8 cellular contexts compared by ENCODE assay signal in genomic region chr15:62060896-62061280, GRCh38. TPM values are rescaled to one million over a fixed set of nuclear protein-coding genes. Genes with fewer than 3 reads are reported as not detected.
DNase-seq lines count a peak whose midpoint lies in the region; ATAC-seq, FAIRE-seq and TF ChIP-seq lines count a peak whose summit lies in the region.

No MANE protein-coding gene starts in this region.

- DNase-seq in activated naive CD4-positive, alpha-beta T cell treated with anti-CD3 and anti-CD28 coated beads for 36 hours = peak; percentile 53
- no peak for DNase-seq in activated naive CD4-positive, alpha-beta T cell treated with Interleukin-2 at 50 U/mL for 16 hours
- DNase-seq in astrocyte (ENCODE audit: low read depth) (no peak), HepG2 (ENCODE audit: low spot score) (no peak), thoracic aorta (ENCODE audit: low spot score) (no peak), SHP77 treated with DMSO at 0.1 percent for 48 hours (lab: John Stamatoyannopoulos, UW) (no peak), middle frontal gyrus (ENCODE audit: extremely low spot score, low spot score) (no peak)

- peak overlapping the region; percentile 86 for H3K9ac ChIP-seq in astrocyte (ENCODE audit: low read length)
- H3K9ac ChIP-seq in HepG2 (ENCODE audit: insufficient read depth, low read depth, low read length) = peak overlapping the region; percentile 83; the same call in 1 of the 2 replicates

- H4K20me1 ChIP-seq in astrocyte (ENCODE audit: insufficient read depth, low read length) (peaks cover 18% of the 10 kb centered on the region), HepG2 (ENCODE audit: insufficient read depth, low read length) (no peaks in the 10 kb centered on the region)

- 9% methylated on average over 12 of the region's 12 CpGs for WGBS in HepG2 (ENCODE audit: low lambda C conversion rate)

- in situ Hi-C loops in HepG2 (cut with HindIII; ENCODE audit: extremely low pct_ligation_motif_present, low pct_unique_long_range_greater_than_20kb) = no loop called here

- H3K27ac ChIP-seq in astrocyte (ENCODE audit: low read depth, low read length) (no peak overlapping the region), HepG2 (ENCODE audit: extremely low read length, insufficient read depth, low read length) (peak overlapping the region; percentile 75), thoracic aorta (peak overlapping the region; percentile 68 to 75)

- H3K36me3 ChIP-seq in astrocyte (ENCODE audit: insufficient read depth, low read length) (no peaks in the 10 kb centered on the region), HepG2 (replicated peaks in 1 of 2; ENCODE audit: control insufficient read depth in 1 of 2, insufficient read depth in 2 of 2, low read length in 2 of 2) (no peaks in the 10 kb centered on the region), thoracic aorta (no peaks in the 10 kb centered on the region)

- ATAC-seq in HepG2 = no peak
- ATAC-seq in thoracic aorta (ENCODE audit: insufficient number of reproducible peaks, low FRiP score, low read depth) = peak; percentile 10
- ATAC-seq in esophagus mucosa = no peak

- FAIRE-seq in astrocyte (lab: Jason Lieb, UNC) (no peak), HepG2 (lab: Jason Lieb, UNC) (no peak)

- TF ChIP-seq EP300 in HepG2 (IDR thresholded peaks at IDR 0.05; ENCODE audit: low read depth in 2 of 2, low read length in 2 of 2) (no peak), HepG2 (CRISPR knock-in tag; IDR thresholded peaks at IDR 0.05; ENCODE audit: borderline replicate concordance) (no peak)

- TF ChIP-seq RAD21 in HepG2 (CRISPR knock-in tag; IDR thresholded peaks at IDR 0.05) = no peak

- H3K9me3 Mint-ChIP-seq in activated naive CD4-positive, alpha-beta T cell treated with anti-CD3 and anti-CD28 coated beads for 36 hours = no peaks in the 10 kb centered on the region
- H3K9me3 Mint-ChIP-seq in astrocyte (ENCODE audit: unreplicated experiment) = no peaks in the 10 kb centered on the region

- POLR2A ChIA-PET in HepG2 (lab: Yijun Ruan, JAX) = interaction anchor here (1.0 kb wide), 1 partner anchor 13 kb away, joined by 3 read pairs; no protein-coding TSS in a partner anchor

- peaks cover 25% of the 10 kb centered on the region for H3K79me2 ChIP-seq in astrocyte (ENCODE audit: insufficient read depth, low read length)
- peaks cover 26% of the 10 kb centered on the region for H3K79me2 ChIP-seq in HepG2 (ENCODE audit: insufficient read depth, low read length)

- H3K27me3 ChIP-seq in astrocyte (ENCODE audit: insufficient read depth, low read length) (peaks cover 17% of the 10 kb centered on the region), HepG2 (ENCODE audit: control insufficient read depth in 1 of 2, insufficient read depth in 2 of 2, low read length in 2 of 2) (peaks cover 0 to 3% of the 10 kb centered on the region in 2 experiments; a peak in 1 of 5 replicates), thoracic aorta (replicated peaks; ENCODE audit: insufficient read depth) (no peaks in the 10 kb centered on the region)

- TF ChIP-seq POLR2A in HepG2 (IDR thresholded peaks at IDR 0.05; ENCODE audit: insufficient read depth in 1 of 2, low read depth in 2 of 2, low read length in 2 of 2) = no peak

- H3K4me1 Mint-ChIP-seq in activated naive CD4-positive, alpha-beta T cell treated with anti-CD3 and anti-CD28 coated beads for 36 hours (ENCODE audit: low read depth) = peaks cover 43% of the 10 kb centered on the region
- peaks cover 2% of the 10 kb centered on the region for H3K4me1 Mint-ChIP-seq in astrocyte (ENCODE audit: low read depth, unreplicated experiment)

- H3K4me3 ChIP-seq in astrocyte (ENCODE audit: insufficient read depth, low read depth, low read length) (peak overlapping the region; percentile 72), HepG2 (replicated peaks in 1 of 3; ENCODE audit: insufficient read depth in 1 of 3, low read depth in 2 of 3, low read length in 3 of 3) (peak overlapping the region; percentile 35 to 96 (median 45)), thoracic aorta (peak overlapping the region; percentile 83)

- peak overlapping the region; percentile 98 for H3K4me2 ChIP-seq in astrocyte (ENCODE audit: low read length)
- H3K4me2 ChIP-seq in HepG2 (ENCODE audit: low read depth, low read length) = peak overlapping the region; percentile 95

- peak overlapping the region; percentile 88 for H3K4me3 Mint-ChIP-seq in activated naive CD4-positive, alpha-beta T cell treated with anti-CD3 and anti-CD28 coated beads for 36 hours
- H3K4me3 Mint-ChIP-seq in astrocyte (ENCODE audit: unreplicated experiment) = peak overlapping the region; percentile 89

- H3K9me3 ChIP-seq in astrocyte (ENCODE audit: insufficient read depth, low read depth, low read length) (no peaks in the 10 kb centered on the region), HepG2 (ENCODE audit: low read length) (no peaks in the 10 kb centered on the region), thoracic aorta (no peaks in the 10 kb centered on the region)

- TF ChIP-seq CTCF in astrocyte (IDR thresholded peaks at IDR 0.05; ENCODE audit: insufficient read depth, low read depth, low read length) = no peak
- TF ChIP-seq CTCF in HepG2 (CRISPR knock-in tag; IDR thresholded peaks at IDR 0.05) = no peak
- no peak for TF ChIP-seq CTCF in thoracic aorta (IDR thresholded peaks at IDR 0.05)

- peaks cover 2% of the 10 kb centered on the region for H3K36me3 Mint-ChIP-seq in activated naive CD4-positive, alpha-beta T cell treated with anti-CD3 and anti-CD28 coated beads for 36 hours (ENCODE audit: low read depth)
- H3K36me3 Mint-ChIP-seq in astrocyte (ENCODE audit: low read depth, unreplicated experiment) = no peaks in the 10 kb centered on the region

- H3K27me3 Mint-ChIP-seq in activated naive CD4-positive, alpha-beta T cell treated with anti-CD3 and anti-CD28 coated beads for 36 hours (ENCODE audit: low read depth) = no peaks in the 10 kb centered on the region
- H3K27me3 Mint-ChIP-seq in astrocyte (ENCODE audit: low read depth, unreplicated experiment) = peaks cover 26% of the 10 kb centered on the region

- intact Hi-C loops in activated naive CD4-positive, alpha-beta T cell treated with anti-CD3 and anti-CD28 coated beads for 36 hours (cut with micrococcal nuclease) = loop anchor here (1.0 to 10.0 kb wide), 7 partner anchors 7 to 1476 kb away; no protein-coding TSS in a partner anchor
- intact Hi-C loops in HepG2 (cut with micrococcal nuclease; ENCODE audit: unreplicated experiment) = no loop called here

- H3K4me1 ChIP-seq in astrocyte (ENCODE audit: insufficient read depth, low read length) = peaks cover 12% of the 10 kb centered on the region
- peaks cover 20% of the 10 kb centered on the region for H3K4me1 ChIP-seq in HepG2 (ENCODE audit: insufficient read depth, low read length)
- peaks cover 8 to 12% of the 10 kb centered on the region in 2 donors for H3K4me1 ChIP-seq in thoracic aorta (ENCODE audit: control insufficient read depth in 1 of 2, low read depth in 2 of 2)

- BruUV-seq in HepG2 (replicated peaks; lab: Mats Ljungman, UMichigan) = no TSS peak

- H2AFZ ChIP-seq in astrocyte (ENCODE audit: low read depth, low read length) (peak overlapping the region; percentile 95), HepG2 (ENCODE audit: low read length) (peak overlapping the region; percentile 73)

- CTCF ChIA-PET in activated naive CD4-positive, alpha-beta T cell treated with anti-CD3 and anti-CD28 coated beads for 36 hours (lab: Charles Lee) = interaction anchor here (0.8 to 3.0 kb wide), 8 partner anchors 9 to 82 kb away, joined by 3 to 9 read pairs (median 4); no protein-coding TSS in a partner anchor
- CTCF ChIA-PET in HepG2 (lab: Yijun Ruan, JAX; ENCODE audit: low intra/inter-chr PET ratio, low total read pairs) = no interaction called here

- peak overlapping the region; percentile 86 for H3K27ac Mint-ChIP-seq in activated naive CD4-positive, alpha-beta T cell treated with anti-CD3 and anti-CD28 coated beads for 36 hours
- peak overlapping the region; percentile 7 for H3K27ac Mint-ChIP-seq in astrocyte (ENCODE audit: unreplicated experiment)

RNA-seq across cellular contexts. Expression of gene VPS13C, which starts 0.6 kb away (rescaled TPM):
- 10 to 100 TPM; 37.4 to 38.0 TPM for total RNA-seq in activated naive CD4-positive, alpha-beta T cell treated with anti-CD3 and anti-CD28 coated beads for 36 hours
- total RNA-seq in astrocyte (33.6 and 35.4 TPM in 2 replicates), HepG2 (2016; rRNA removed; fragmentation: Illumina TruSeq; extraction: Trizol) (26.8 and 27.6 TPM in 2 replicates), thoracic aorta (10 to 100 TPM; 93.3 to 99.0 TPM), esophagus mucosa (13.3 TPM)
- 3.3 and 3.6 TPM in 2 replicates for total RNA-seq in HepG2 (2016; cell fraction: cytosol; rRNA removed; fragmentation: Illumina TruSeq; extraction: Trizol; ENCODE audit: low read depth)
- 24.0 and 25.4 TPM in 2 replicates for total RNA-seq in HepG2 (2016; cell fraction: insoluble cytoplasmic fraction; rRNA removed; fragmentation: Illumina TruSeq; extraction: Trizol)
- total RNA-seq in HepG2 (2016; cell fraction: membrane; rRNA removed; fragmentation: Illumina TruSeq; extraction: Trizol) = 3.6 and 4.9 TPM in 2 replicates
- 89.1 and 91.0 TPM in 2 replicates for total RNA-seq in HepG2 (2016; cell fraction: nucleus; rRNA removed; fragmentation: Illumina TruSeq; extraction: Trizol)
- polyA plus RNA-seq in HepG2 (2011; rRNA removed) = 9.1 and 10.9 TPM in 2 replicates
- polyA plus RNA-seq in HepG2 (2011; cell fraction: cytosol; rRNA removed) = 3.6 and 5.3 TPM in 2 replicates
- 21.5 and 22.4 TPM in 2 replicates for polyA plus RNA-seq in HepG2 (2011; cell fraction: nucleus; rRNA removed)
- polyA plus RNA-seq in HepG2 (2012) = 13.0 and 13.7 TPM in 2 replicates
- 0.58 and 0.61 TPM in 2 replicates for polyA plus RNA-seq in HepG2 (2016; cell fraction: cytosol; fragmentation: Illumina TruSeq; extraction: Trizol; ENCODE audit: low read depth)
- polyA plus RNA-seq in HepG2 (2016; cell fraction: insoluble cytoplasmic fraction; fragmentation: Illumina TruSeq; extraction: Trizol; ENCODE audit: low read depth) = 10.6 and 13.4 TPM in 2 replicates
- polyA plus RNA-seq in HepG2 (2016; cell fraction: membrane; fragmentation: Illumina TruSeq; extraction: Trizol; ENCODE audit: low read depth) = 0.87 and 1.5 TPM in 2 replicates
- polyA plus RNA-seq in HepG2 (2016; cell fraction: nucleus; fragmentation: Illumina TruSeq; extraction: Trizol; ENCODE audit: insufficient read depth, low read depth) = 51.1 and 54.5 TPM in 2 replicates
- 35.0 and 40.3 TPM in 2 replicates for polyA minus RNA-seq in HepG2 (2011; rRNA and poly(A)+ RNA removed; ENCODE audit: low replicate concordance)
- polyA minus RNA-seq in HepG2 (2011; cell fraction: cytosol; rRNA and poly(A)+ RNA removed) = 33.1 and 34.0 TPM in 2 replicates
- 230 and 238 TPM in 2 replicates for polyA minus RNA-seq in HepG2 (2011; cell fraction: nucleus; rRNA and poly(A)+ RNA removed)

RNA-seq across cellular contexts. Expression of gene C2CD4A, which starts 5.9 kb away (rescaled TPM):
- under 1 TPM; 0.14 to 0.27 TPM for total RNA-seq in activated naive CD4-positive, alpha-beta T cell treated with anti-CD3 and anti-CD28 coated beads for 36 hours
- not detected in 2 replicates for total RNA-seq in astrocyte
- 0.17 and 0.20 TPM in 2 replicates for total RNA-seq in HepG2 (2016; rRNA removed; fragmentation: Illumina TruSeq; extraction: Trizol)
- total RNA-seq in HepG2 (2016; cell fraction: cytosol; rRNA removed; fragmentation: Illumina TruSeq; extraction: Trizol; ENCODE audit: low read depth) = 0.09 and 0.10 TPM in 2 replicates
- total RNA-seq in HepG2 (2016; cell fraction: insoluble cytoplasmic fraction; rRNA removed; fragmentation: Illumina TruSeq; extraction: Trizol) = 0.26 and 0.34 TPM in 2 replicates
- total RNA-seq in HepG2 (2016; cell fraction: membrane; rRNA removed; fragmentation: Illumina TruSeq; extraction: Trizol) = 0.22 and 0.28 TPM in 2 replicates
- total RNA-seq in HepG2 (2016; cell fraction: nucleus; rRNA removed; fragmentation: Illumina TruSeq; extraction: Trizol) = 0.16 and 0.25 TPM in 2 replicates
- polyA plus RNA-seq in HepG2 (2011; rRNA removed) = not detected in 2 replicates
- polyA plus RNA-seq in HepG2 (2011; cell fraction: cytosol; rRNA removed) = not detected in 2 replicates
- polyA plus RNA-seq in HepG2 (2011; cell fraction: nucleus; rRNA removed) = 0.03 TPM in 1 of 2 replicates, not detected in the other
- not detected in 2 replicates for polyA plus RNA-seq in HepG2 (2012)
- not detected in 2 replicates for polyA plus RNA-seq in HepG2 (2016; cell fraction: cytosol; fragmentation: Illumina TruSeq; extraction: Trizol; ENCODE audit: low read depth)
- polyA plus RNA-seq in HepG2 (2016; cell fraction: insoluble cytoplasmic fraction; fragmentation: Illumina TruSeq; extraction: Trizol; ENCODE audit: low read depth) = 0.30 and 0.31 TPM in 2 replicates
- 0.08 TPM in 1 of 2 replicates, not detected in the other for polyA plus RNA-seq in HepG2 (2016; cell fraction: membrane; fragmentation: Illumina TruSeq; extraction: Trizol; ENCODE audit: low read depth)
- polyA plus RNA-seq in HepG2 (2016; cell fraction: nucleus; fragmentation: Illumina TruSeq; extraction: Trizol; ENCODE audit: insufficient read depth, low read depth) = 0.30 and 0.51 TPM in 2 replicates
- polyA minus RNA-seq in HepG2 (2011; rRNA and poly(A)+ RNA removed; ENCODE audit: low replicate concordance) = 0.04 TPM in 1 of 2 replicates, not detected in the other
- not detected in 2 replicates for polyA minus RNA-seq in HepG2 (2011; cell fraction: cytosol; rRNA and poly(A)+ RNA removed)
- not detected in 2 replicates for polyA minus RNA-seq in HepG2 (2011; cell fraction: nucleus; rRNA and poly(A)+ RNA removed)
- total RNA-seq in thoracic aorta = 1 to 10 TPM in 1 of 2 donors, not detected in 1; 1.8 TPM
- total RNA-seq in esophagus mucosa = 0.44 TPM
